ENCODE assay signal across 27 cellular contexts in the genomic region with DNA sequence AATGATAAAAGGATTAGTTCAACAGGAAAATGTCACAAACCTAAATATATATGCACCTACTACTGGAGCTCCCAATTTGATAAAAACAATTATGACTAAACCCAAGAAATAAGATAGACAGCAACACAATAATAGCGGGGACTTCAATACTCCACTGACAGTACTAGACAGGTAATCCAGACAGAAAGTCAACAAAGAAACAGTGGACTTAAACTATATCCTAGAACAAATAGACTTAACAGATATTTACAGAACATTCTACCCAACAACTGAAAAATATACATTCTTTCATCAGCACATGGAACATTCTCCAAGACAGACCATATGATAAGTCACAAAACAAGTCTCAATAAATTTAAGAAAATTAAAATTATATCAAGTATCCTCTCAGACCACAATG. TPM values are rescaled to one million over a fixed set of nuclear protein-coding genes. Genes with fewer than 3 reads are reported as not detected.
"Had no signal": no experiment of that assay in that cellular context is flagged by ENCODE, and none has a peak within 500 bp of the region (broad histone marks: within the 10 kb centered on the region; RNA-seq: fewer than 3 reads in every experiment).

No MANE protein-coding gene starts in this region.

- ATAC-seq: naive thymus-derived CD8-positive, alpha-beta T cell; psoas muscle; right cardiac atrium; sciatic nerve; stimulated activated memory B cell treated with anti-CD40 and anti-IgM and Interleukin-4, amounts not matched to agents 10 μg/mL and 1 μg/mL and 100 μg/mL, for 72 hours; stimulated activated naive CD8-positive, alpha-beta T cell treated with anti-CD3 and anti-CD28 coated beads, Interleukin-15, amount 100 ng/mL, for 72 hours; stimulated activated naive CD8-positive, alpha-beta T cell treated with anti-CD3 and anti-CD28 coated beads, Interleukin-15, Interleukin-2, amounts not matched to agents 100 U/mL and 50 U/mL, for 24 hours; upper lobe of right lung had no signal

- H3K4me1 Mint-ChIP-seq: naive thymus-derived CD8-positive, alpha-beta T cell; stimulated activated memory B cell treated with anti-CD40 and anti-IgM and Interleukin-4, amounts not matched to agents 10 μg/mL and 1 μg/mL and 100 μg/mL, for 72 hours; stimulated activated naive CD8-positive, alpha-beta T cell treated with anti-CD3 and anti-CD28 coated beads, Interleukin-15, amount 100 ng/mL, for 72 hours had no signal

- H3K4me3 Mint-ChIP-seq: naive thymus-derived CD8-positive, alpha-beta T cell; nephron; neural progenitor cell; stimulated activated memory B cell treated with anti-CD40 and anti-IgM and Interleukin-4, amounts not matched to agents 10 μg/mL and 1 μg/mL and 100 μg/mL, for 72 hours; stimulated activated naive CD8-positive, alpha-beta T cell treated with anti-CD3 and anti-CD28 coated beads, Interleukin-15, amount 100 ng/mL, for 72 hours; type B pancreatic cell had no signal

- H3K9me3 Mint-ChIP-seq: type B pancreatic cell had no signal

- H3K36me3 Mint-ChIP-seq: type B pancreatic cell had no signal

- DNase-seq: naive thymus-derived CD8-positive, alpha-beta T cell; occipital lobe; ovary; posterior cingulate gyrus; psoas muscle; right cardiac atrium; spleen; stimulated activated CD4-positive, alpha-beta T cell treated with anti-CD3 and anti-CD28 coated beads, Interleukin-12 subunit alpha, Interleukin-12 subunit beta, amount 100 ng/mL, for 4 hours; stimulated activated CD4-positive, alpha-beta T cell treated with anti-CD3 and anti-CD28 coated beads, Interleukin-1b, Interleukin-23, amount 100 ng/mL, for 48 hours; stimulated activated CD4-positive, alpha-beta T cell treated with anti-CD3 and anti-CD28 coated beads, Interleukin-4, amount 100 ng/mL, for 1 hour; stimulated activated CD4-positive, alpha-beta T cell treated with anti-CD3 and anti-CD28 coated beads, Interleukin-4, amount 100 ng/mL, for 4 hours; stimulated activated CD8-positive, alpha-beta memory T cell treated with anti-CD3 and anti-CD28 coated beads, Interleukin-4, amount 100 ng/mL, for 48 hours; stimulated activated naive CD4-positive, alpha-beta T cell; stimulated activated naive CD8-positive, alpha-beta T cell treated with anti-CD3 and anti-CD28 coated beads, Interleukin-15, amount 100 ng/mL, for 72 hours; stimulated activated naive CD8-positive, alpha-beta T cell treated with anti-CD3 and anti-CD28 coated beads, Interleukin-15, Interleukin-2, amounts not matched to agents 100 U/mL and 50 U/mL, for 24 hours; substantia nigra; testis; tibial artery; transverse colon; upper lobe of right lung; uterus had no signal

- H3K27ac Mint-ChIP-seq: naive thymus-derived CD8-positive, alpha-beta T cell; nephron; neural progenitor cell; progenitor cell of endocrine pancreas; stimulated activated memory B cell treated with anti-CD40 and anti-IgM and Interleukin-4, amounts not matched to agents 10 μg/mL and 1 μg/mL and 100 μg/mL, for 72 hours; stimulated activated naive CD8-positive, alpha-beta T cell treated with anti-CD3 and anti-CD28 coated beads, Interleukin-15, amount 100 ng/mL, for 72 hours; type B pancreatic cell had no signal

- H3K27me3 Mint-ChIP-seq: stimulated activated memory B cell treated with anti-CD40 and anti-IgM and Interleukin-4, amounts not matched to agents 10 μg/mL and 1 μg/mL and 100 μg/mL, for 72 hours; stimulated activated naive CD8-positive, alpha-beta T cell treated with anti-CD3 and anti-CD28 coated beads, Interleukin-15, amount 100 ng/mL, for 72 hours had no signal

RNA-seq across cellular contexts. Expression of gene LGR5, which starts 28.0 kb away (rescaled TPM):
- total RNA-seq: naive thymus-derived CD8-positive, alpha-beta T cell; occipital lobe; spleen had no signal
